In genomic region chr3:196867507-196868296, GRCh38 we compare ENCODE assay signal across 1 cellular context.
TF ChIP-seq lines count a peak whose summit lies in the region.

TSS of gene SENP5 (plus strand) at chr3:196867920. CDS start at chr3:196885182, 17,262 bp downstream.

TF ChIP-seq in HepG2, 621 proteins besides CTCF, POLR2A, EP300 and RAD21 (continued from another document and continues in another):
- TF ChIP-seq THAP9 (CRISPR knock-in tag; IDR thresholded peaks at IDR 0.05; ENCODE audit: borderline replicate concordance) (0 out of 2 replicates have a peak, but pooled peaks have one; percentile 16), SOX5 (CRISPR knock-in tag; IDR thresholded peaks at IDR 0.05; ENCODE audit: borderline replicate concordance) (no peak; the same call in 1 of the 2 replicates), ZNF687 (CRISPR knock-in tag; IDR thresholded peaks at IDR 0.05) (peak; percentile 80), ZNF761 (CRISPR knock-in tag; conservative IDR thresholded peaks at IDR 0.05) (no peak; the same call in 1 of the 2 replicates), SAP130 (CRISPR knock-in tag; IDR thresholded peaks at IDR 0.05; ENCODE audit: low read depth) (peak; percentile 93), ZSCAN31 (CRISPR knock-in tag; IDR thresholded peaks at IDR 0.05; ENCODE audit: low read depth) (peak; percentile 29), PITX1 (CRISPR knock-in tag; IDR thresholded peaks at IDR 0.05) (no peak), NR2C2 (CRISPR knock-in tag; IDR thresholded peaks at IDR 0.05; ENCODE audit: borderline replicate concordance) (peak; percentile 83), PHF21A (CRISPR knock-in tag; IDR thresholded peaks at IDR 0.05) (peak; percentile 75), ZNF652 (CRISPR knock-in tag; IDR thresholded peaks at IDR 0.05; ENCODE audit: borderline replicate concordance, low read depth) (no peak), MAFK (conservative IDR thresholded peaks at IDR 0.05 in 1 of 2, IDR thresholded peaks at IDR 0.05 in 1 of 2; ENCODE audit: low read length in 2 of 2) (no peak), CREB1 (IDR thresholded peaks at IDR 0.05) (peak; percentile 86), CREB1 (CRISPR knock-in tag; IDR thresholded peaks at IDR 0.05) (peak; percentile 81), ZNF552 (CRISPR knock-in tag; IDR thresholded peaks at IDR 0.05; ENCODE audit: borderline replicate concordance) (no peak; the same call in 1 of the 2 replicates), NCOA1 (CRISPR knock-in tag; IDR thresholded peaks at IDR 0.05) (0 out of 2 replicates have a peak, but pooled peaks have one; percentile 28), PHF20 (CRISPR knock-in tag; IDR thresholded peaks at IDR 0.05) (peak; percentile 92), POLR2G (IDR thresholded peaks at IDR 0.05; ENCODE audit: low read depth, low read length) (peak; percentile 90), FOXM1 (CRISPR knock-in tag; IDR thresholded peaks at IDR 0.05) (no peak), TMF1 (CRISPR knock-in tag; IDR thresholded peaks at IDR 0.05; ENCODE audit: low read depth) (peak; percentile 69; the same call in 1 of the 2 replicates), ATF5 (CRISPR knock-in tag; IDR thresholded peaks at IDR 0.05; ENCODE audit: low read depth) (no peak), NKX3-1 (CRISPR knock-in tag; IDR thresholded peaks at IDR 0.05) (no peak), CBX5 (CRISPR knock-in tag; IDR thresholded peaks at IDR 0.05; ENCODE audit: borderline replicate concordance) (0 out of 2 replicates have a peak, but pooled peaks have one; percentile 12), MTF2 (CRISPR knock-in tag; IDR thresholded peaks at IDR 0.05; ENCODE audit: borderline replicate concordance) (peak; percentile 56; the same call in 1 of the 2 replicates), ZNF800 (CRISPR knock-in tag; IDR thresholded peaks at IDR 0.05) (no peak), SP1 (IDR thresholded peaks at IDR 0.05) (no peak), SP1 (CRISPR knock-in tag; IDR thresholded peaks at IDR 0.05) (peak; percentile 77), ZNF550 (CRISPR knock-in tag; IDR thresholded peaks at IDR 0.05; ENCODE audit: borderline replicate concordance) (peak; percentile 38; the same call in 1 of the 2 replicates), NFKB2 (CRISPR knock-in tag; IDR thresholded peaks at IDR 0.05; ENCODE audit: borderline replicate concordance) (peak; percentile 23; the same call in 1 of the 2 replicates), ETV5 (CRISPR knock-in tag; IDR thresholded peaks at IDR 0.05; ENCODE audit: borderline replicate concordance) (peak; percentile 68), ZNF790 (CRISPR knock-in tag; IDR thresholded peaks at IDR 0.05; ENCODE audit: borderline replicate concordance) (peak; percentile 51; the same call in 1 of the 2 replicates), ZNF558 (CRISPR knock-in tag; IDR thresholded peaks at IDR 0.05; ENCODE audit: borderline replicate concordance) (peak; percentile 83; the same call in 1 of the 2 replicates), ZNF543 (CRISPR knock-in tag; IDR thresholded peaks at IDR 0.05) (peak; percentile 53), RNF2 (conservative IDR thresholded peaks at IDR 0.05; ENCODE audit: low read depth) (no peak), THAP8 (CRISPR knock-in tag; IDR thresholded peaks at IDR 0.05; ENCODE audit: borderline replicate concordance) (0 out of 2 replicates have a peak, but pooled peaks have one; percentile 2), MED8 (CRISPR knock-in tag; IDR thresholded peaks at IDR 0.05; ENCODE audit: insufficient replicate concordance) (peak; percentile 48), MYPOP (CRISPR knock-in tag; IDR thresholded peaks at IDR 0.05) (peak; percentile 28; the same call in 1 of the 2 replicates), ZNF343 (CRISPR knock-in tag; IDR thresholded peaks at IDR 0.05) (peak; percentile 83), HOXA3 (CRISPR knock-in tag; IDR thresholded peaks at IDR 0.05) (peak; percentile 94), TBL1XR1 (IDR thresholded peaks at IDR 0.05; ENCODE audit: borderline replicate concordance, low read length, partially characterized antibody) (peak; percentile 58), YEATS4 (CRISPR knock-in tag; IDR thresholded peaks at IDR 0.05; ENCODE audit: borderline replicate concordance) (peak; percentile 77), SKIL (CRISPR knock-in tag; IDR thresholded peaks at IDR 0.05; ENCODE audit: borderline replicate concordance) (no peak), BORCS8-MEF2B (CRISPR knock-in tag; IDR thresholded peaks at IDR 0.05) (peak; percentile 41; the same call in 1 of the 2 replicates), ZFY (CRISPR knock-in tag; IDR thresholded peaks at IDR 0.05) (peak; percentile 97), TP53 (CRISPR knock-in tag; conservative IDR thresholded peaks at IDR 0.05) (no peak), XRCC5 (optimal IDR thresholded peaks at IDR 0.05; ENCODE audit: low read length) (peak; percentile 16), ZSCAN21 (CRISPR knock-in tag; IDR thresholded peaks at IDR 0.05; ENCODE audit: borderline replicate concordance) (peak; percentile 76), ZNF574 (CRISPR knock-in tag; IDR thresholded peaks at IDR 0.05) (peak; percentile 89), NFE2L2 (IDR thresholded peaks at IDR 0.05; ENCODE audit: low read length) (no peak), SAFB2 (CRISPR knock-in tag; IDR thresholded peaks at IDR 0.05; ENCODE audit: borderline replicate concordance, low read depth) (peak; percentile 56; the same call in 1 of the 2 replicates), ZSCAN25 (CRISPR knock-in tag; IDR thresholded peaks at IDR 0.05) (peak; percentile 76; the same call in 1 of the 2 replicates), FOXC1 (CRISPR knock-in tag; IDR thresholded peaks at IDR 0.05; ENCODE audit: borderline replicate concordance) (peak; percentile 93; the same call in 1 of the 2 replicates), JARID2 (CRISPR knock-in tag; IDR thresholded peaks at IDR 0.05; ENCODE audit: insufficient replicate concordance) (no peak), SP4 (CRISPR knock-in tag; IDR thresholded peaks at IDR 0.05) (peak; percentile 82), CBX2 (IDR thresholded peaks at IDR 0.05; ENCODE audit: low read depth, low read length) (no peak), CBX2 (CRISPR knock-in tag; IDR thresholded peaks at IDR 0.05; ENCODE audit: low read depth) (no peak)
